In the genomic region with DNA sequence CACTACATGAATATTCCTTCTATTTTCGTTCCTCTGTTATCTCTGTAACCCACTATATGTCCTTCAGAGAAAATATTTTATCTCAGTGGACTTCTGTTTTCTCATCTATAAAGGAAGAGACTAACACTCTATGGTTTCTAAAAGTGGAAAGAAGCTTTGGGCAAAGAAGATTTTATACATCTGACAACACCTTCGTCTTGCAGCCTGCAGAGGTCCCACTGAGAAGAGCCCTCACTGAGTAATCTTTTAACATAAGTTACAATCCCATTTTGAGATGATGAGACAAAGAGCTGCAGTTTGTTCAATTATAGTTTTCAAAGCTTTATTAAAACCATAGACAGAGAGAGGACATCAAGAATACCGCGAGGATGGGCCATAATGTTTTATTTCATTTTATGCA, we compare ENCODE assay signal across 25 cellular contexts. TPM values are rescaled to one million over a fixed set of nuclear protein-coding genes. Genes with fewer than 3 reads are reported as not detected.
"Had no signal": no experiment of that assay in that cellular context is flagged by ENCODE, and none has a peak within 500 bp of the region (broad histone marks: within the 10 kb centered on the region; RNA-seq: fewer than 3 reads in every experiment).

No MANE protein-coding gene starts in this region.

- H3K9me3 ChIP-seq: gastrocnemius medialis, neutrophil, right lobe of liver, thyroid gland, vagina had no signal

- H3K27me3 ChIP-seq: gastrocnemius medialis, neutrophil, right lobe of liver, thyroid gland, vagina had no signal

- ATAC-seq: effector memory CD8-positive, alpha-beta T cell; gastrocnemius medialis; left lobe of liver; natural killer cell; stimulated activated naive CD8-positive, alpha-beta T cell treated with anti-CD3 and anti-CD28 coated beads, Interleukin-15, amount 100 ng/mL, for 72 hours had no signal

- H3K4me1 ChIP-seq: gastrocnemius medialis, parathyroid adenoma, right lobe of liver, thyroid gland, vagina had no signal

- H3K27me3 Mint-ChIP-seq: effector memory CD8-positive, alpha-beta T cell; memory B cell; progenitor cell of endocrine pancreas; stimulated activated naive CD8-positive, alpha-beta T cell treated with anti-CD3 and anti-CD28 coated beads, Interleukin-15, amount 100 ng/mL, for 72 hours had no signal

- H3K36me3 Mint-ChIP-seq: memory B cell had no signal

- H3K27ac ChIP-seq: gastrocnemius medialis, neutrophil, parathyroid adenoma, right lobe of liver, thyroid gland, vagina had no signal

- DNase-seq: cortex of kidney; effector memory CD8-positive, alpha-beta T cell; erythroblast; gastrocnemius medialis; head of caudate nucleus; natural killer cell; right lobe of liver; small intestine; stimulated activated CD4-positive, alpha-beta T cell treated with anti-CD3 and anti-CD28 coated beads, Interleukin-15, amount 100 ng/mL, for 24 hours; stimulated activated CD4-positive, alpha-beta T cell treated with anti-CD3 and anti-CD28 coated beads, Interleukin-4, amount 100 ng/mL, for 1 hour; stimulated activated CD8-positive, alpha-beta memory T cell treated with anti-CD3 and anti-CD28 coated beads, Interleukin-4, amount 100 ng/mL, for 48 hours; stimulated activated naive CD4-positive, alpha-beta T cell; stimulated activated naive CD8-positive, alpha-beta T cell treated with anti-CD3 and anti-CD28 coated beads, Interleukin-15, amount 100 ng/mL, for 72 hours; thyroid gland; trophoblast cell had no signal

- H3K27ac Mint-ChIP-seq: effector memory CD8-positive, alpha-beta T cell; memory B cell; natural killer cell; progenitor cell of endocrine pancreas; stimulated activated naive CD8-positive, alpha-beta T cell treated with anti-CD3 and anti-CD28 coated beads, Interleukin-15, amount 100 ng/mL, for 72 hours had no signal

- H3K36me3 ChIP-seq: gastrocnemius medialis, neutrophil, right lobe of liver, thyroid gland, vagina had no signal

- H3K4me3 Mint-ChIP-seq: effector memory CD8-positive, alpha-beta T cell; memory B cell; natural killer cell; neural crest cell; stimulated activated naive CD8-positive, alpha-beta T cell treated with anti-CD3 and anti-CD28 coated beads, Interleukin-15, amount 100 ng/mL, for 72 hours had no signal

- H3K4me1 Mint-ChIP-seq: memory B cell; natural killer cell; neural crest cell; stimulated activated naive CD8-positive, alpha-beta T cell treated with anti-CD3 and anti-CD28 coated beads, Interleukin-15, amount 100 ng/mL, for 72 hours had no signal

- H3K9ac ChIP-seq: parathyroid adenoma had no signal

- H2AFZ ChIP-seq: parathyroid adenoma had no signal

- H3K4me3 ChIP-seq: gastrocnemius medialis, lung, right lobe of liver, thyroid gland, vagina had no signal

- H3K79me2 ChIP-seq: parathyroid adenoma had no signal

RNA-seq across cellular contexts. Expression of a gene that starts 28.7 kb away (rescaled TPM):
- total RNA-seq: dermis microvascular lymphatic vessel endothelial cell, left lobe of liver, omental fat pad, vagina had no signal
